1 cellular context compared by ENCODE assay signal in genomic region chr10:72846225-72846624, GRCh38.
TF ChIP-seq lines count a peak whose summit lies in the region.

No MANE protein-coding gene starts in this region.

TF ChIP-seq in endothelial cell of umbilical vein, 7 proteins besides CTCF, POLR2A, EP300 and RAD21 (continued from another document):
- TF ChIP-seq FOS (IDR thresholded peaks at IDR 0.05; ENCODE audit: borderline replicate concordance, insufficient read depth, low read length) (no peak), MAX (IDR thresholded peaks at IDR 0.05; ENCODE audit: insufficient read depth, insufficient read length) (no peak), GATA2 (IDR thresholded peaks at IDR 0.05; ENCODE audit: insufficient read depth, insufficient read length, low read depth, low read length) (no peak)
